ENCODE assay signal across 10 cellular contexts in the genomic region with DNA sequence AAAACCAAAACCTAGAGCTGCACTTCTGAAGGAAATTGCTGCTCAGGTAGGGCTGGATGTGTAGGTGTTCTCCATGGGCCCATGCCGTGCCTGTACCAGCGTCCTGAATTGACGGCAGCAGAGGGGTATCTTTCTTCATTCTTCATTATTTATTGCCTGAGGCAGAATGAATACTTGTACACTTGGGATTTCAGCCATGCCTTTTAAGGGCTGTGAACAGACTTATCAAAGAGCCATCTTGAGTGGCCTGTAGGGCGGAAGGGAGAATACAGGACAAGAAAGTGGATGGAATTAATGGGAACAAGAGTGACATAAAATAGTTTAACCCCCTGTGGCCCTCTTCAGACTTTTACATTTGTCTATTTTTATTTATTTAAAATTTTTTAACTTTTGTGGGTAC.
A peak's percentile ranks its signal among the peaks of the same experiment; 100 is the strongest.
DNase-seq lines count a peak whose midpoint lies in the region; ATAC-seq and TF ChIP-seq lines count a peak whose summit lies in the region.
"Had no signal": no experiment of that assay in that cellular context is flagged by ENCODE, and none has a peak within 500 bp of the region (broad histone marks: within the 10 kb centered on the region; RNA-seq: fewer than 3 reads in every experiment).

No MANE protein-coding gene starts in this region.

- ATAC-seq in activated T-cell treated with anti-CD3 and anti-CD28 coated beads, Interleukin-2, amount 50 U/mL, for 4 hours: peak in 1 of 2 donors; percentile 3
- ATAC-seq in left colon: peak; percentile 11
- no peak for ATAC-seq in HG02870 (IDR thresholded peaks at IDR 0.05; ENCODE audit: unreplicated experiment)

- no peak for TF ChIP-seq CTCF in stomach (IDR thresholded peaks at IDR 0.05)

- H3K36me3 ChIP-seq in stomach: no peaks in the 10 kb centered on the region

- DNase-seq in activated T-cell treated with anti-CD3 and anti-CD28 coated beads, Interleukin-2, amount 50 U/mL, for 4 hours: no peak
- DNase-seq in activated T-cell treated with anti-CD3 and anti-CD28 coated beads for 4 hours (no peak), left colon (no peak), stomach (no peak), GM19238 (ENCODE audit: insufficient read length, low spot score) (no peak), RPMI8226 (no peak)
- DNase-seq in activated T-helper 2 cell treated with anti-CD3 and anti-CD28 coated beads, Interferon-gamma antibody, Interleukin-2, Interleukin-4, amounts not matched to agents 10 μg/mL and 5 μg/mL and 100 μg/mL, durations not matched to agents 14 hours and 24 hours and 36 hours (ENCODE audit: low spot score): no peak
- DNase-seq: activated CD4-positive, alpha-beta T cell treated with anti-CD3 and anti-CD28 coated beads, Interleukin-2, amount 50 U/mL, for 4 hours; NCI-H1436 had no signal

- H3K4me3 ChIP-seq in stomach: no peak overlapping the region

- no peak for TF ChIP-seq POLR2A in stomach (IDR thresholded peaks at IDR 0.05)

- H3K27me3 Mint-ChIP-seq in activated T-cell treated with anti-CD3 and anti-CD28 coated beads, Interleukin-2, amount 50 U/mL, for 4 hours (ENCODE audit: low read depth): no peaks in the 10 kb centered on the region
- H3K27me3 Mint-ChIP-seq in activated T-helper 2 cell treated with anti-CD3 and anti-CD28 coated beads, Interferon-gamma antibody, Interleukin-2, Interleukin-4, amounts not matched to agents 10 μg/mL and 5 μg/mL and 100 μg/mL, durations not matched to agents 14 hours and 24 hours and 36 hours (ENCODE audit: low read depth): no peaks in the 10 kb centered on the region

- H3K27me3 ChIP-seq in stomach: no peaks in the 10 kb centered on the region

- no peak for TF ChIP-seq EP300 in stomach (IDR thresholded peaks at IDR 0.05)

- H3K9me3 Mint-ChIP-seq in activated T-cell treated with anti-CD3 and anti-CD28 coated beads, Interleukin-2, amount 50 U/mL, for 4 hours: no peaks in the 10 kb centered on the region
- H3K9me3 Mint-ChIP-seq in activated T-helper 2 cell treated with anti-CD3 and anti-CD28 coated beads, Interferon-gamma antibody, Interleukin-2, Interleukin-4, amounts not matched to agents 10 μg/mL and 5 μg/mL and 100 μg/mL, durations not matched to agents 14 hours and 24 hours and 36 hours: no peaks in the 10 kb centered on the region

- peak overlapping the region; percentile 84 for H3K4me3 Mint-ChIP-seq in activated T-cell treated with anti-CD3 and anti-CD28 coated beads, Interleukin-2, amount 50 U/mL, for 4 hours
- H3K4me3 Mint-ChIP-seq in activated T-helper 2 cell treated with anti-CD3 and anti-CD28 coated beads, Interferon-gamma antibody, Interleukin-2, Interleukin-4, amounts not matched to agents 10 μg/mL and 5 μg/mL and 100 μg/mL, durations not matched to agents 14 hours and 24 hours and 36 hours (ENCODE audit: low read depth): peak overlapping the region; percentile 87

- WGBS in stomach, 5 donors: 36 to 46% (median 38%) methylated on average over 4 of the region's 4 CpGs

- peaks cover 90% of the 10 kb centered on the region for H3K4me1 Mint-ChIP-seq in activated T-cell treated with anti-CD3 and anti-CD28 coated beads, Interleukin-2, amount 50 U/mL, for 4 hours (ENCODE audit: low read depth)
- H3K4me1 Mint-ChIP-seq in activated T-helper 2 cell treated with anti-CD3 and anti-CD28 coated beads, Interferon-gamma antibody, Interleukin-2, Interleukin-4, amounts not matched to agents 10 μg/mL and 5 μg/mL and 100 μg/mL, durations not matched to agents 14 hours and 24 hours and 36 hours (ENCODE audit: low read depth): peaks cover 83% of the 10 kb centered on the region

- peak overlapping the region; percentile 63 to 91 (median 86) for H3K27ac ChIP-seq in stomach

- H3K36me3 Mint-ChIP-seq in activated T-cell treated with anti-CD3 and anti-CD28 coated beads, Interleukin-2, amount 50 U/mL, for 4 hours (ENCODE audit: insufficient read depth): no peaks in the 10 kb centered on the region
- peaks cover 4% of the 10 kb centered on the region for H3K36me3 Mint-ChIP-seq in activated T-helper 2 cell treated with anti-CD3 and anti-CD28 coated beads, Interferon-gamma antibody, Interleukin-2, Interleukin-4, amounts not matched to agents 10 μg/mL and 5 μg/mL and 100 μg/mL, durations not matched to agents 14 hours and 24 hours and 36 hours (ENCODE audit: low read depth)

- H3K27ac Mint-ChIP-seq in activated T-helper 2 cell treated with anti-CD3 and anti-CD28 coated beads, Interferon-gamma antibody, Interleukin-2, Interleukin-4, amounts not matched to agents 10 μg/mL and 5 μg/mL and 100 μg/mL, durations not matched to agents 14 hours and 24 hours and 36 hours: peak overlapping the region; percentile 70

- peaks cover 89 to 100% (median 98%) of the 10 kb centered on the region in 4 donors for H3K4me1 ChIP-seq in stomach

- intact Hi-C loops in activated T-helper 2 cell treated with anti-CD3 and anti-CD28 coated beads, Interferon-gamma antibody, Interleukin-2, Interleukin-4, amounts not matched to agents 10 μg/mL and 5 μg/mL and 100 μg/mL, durations not matched to agents 14 hours and 24 hours and 36 hours (cut with micrococcal nuclease): no loop called here
- intact Hi-C loops in left colon (cut with DNase I, micrococcal nuclease) (loop anchor here in 1 of 2 donors (10.0 kb wide), 1 partner anchor 47 kb away; no protein-coding TSS in a partner anchor), stomach (cut with DNase I; ENCODE audit: low total_unique reads) (loop anchor here (10.0 kb wide), 1 partner anchor 57 kb away; a partner anchor contains a TSS)

- no peaks in the 10 kb centered on the region for H3K9me3 ChIP-seq in stomach
